1 cellular context compared by ENCODE assay signal in genomic region chr10:11204355-11204879, GRCh38.
TF ChIP-seq lines count a peak whose summit lies in the region.

No MANE protein-coding gene starts in this region.

TF ChIP-seq in GM12878, 131 proteins besides CTCF, POLR2A, EP300 and RAD21 (continued from another document):
- TF ChIP-seq RELB (IDR thresholded peaks at IDR 0.05; ENCODE audit: low read depth) (no peak), ESRRA (IDR thresholded peaks at IDR 0.05; ENCODE audit: low read length) (no peak)
